Comparison of ENCODE assay signal across 7 cellular contexts in the genomic region with DNA sequence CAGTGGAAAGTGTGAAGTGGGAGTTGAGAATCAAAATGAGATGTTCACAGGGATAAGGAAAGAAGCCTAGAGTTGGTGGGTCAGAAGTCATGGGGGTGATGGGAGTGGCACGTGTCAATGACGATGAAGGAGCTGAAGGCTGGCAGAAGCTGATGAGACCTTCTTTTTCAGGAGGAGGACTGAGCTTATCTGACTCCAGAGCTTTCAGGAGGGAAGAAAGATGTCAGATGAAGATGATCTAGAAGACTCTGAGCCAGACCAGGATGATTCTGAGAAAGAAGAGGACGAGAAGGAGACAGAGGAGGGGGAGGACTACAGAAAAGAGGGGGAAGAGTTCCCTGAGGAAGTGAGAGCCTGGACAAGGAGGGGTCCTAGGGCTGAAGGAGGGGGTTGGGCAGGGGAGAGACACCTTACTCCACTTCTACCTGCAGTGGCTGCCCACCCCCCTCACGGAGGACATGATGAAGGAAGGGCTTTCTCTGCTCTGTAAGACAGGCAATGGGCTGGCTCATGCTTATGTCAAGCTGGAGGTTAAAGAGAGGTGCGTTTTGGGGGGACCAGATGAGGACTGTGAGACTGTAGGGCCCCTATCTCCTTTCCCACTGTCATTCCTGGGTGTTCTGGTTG. TPM values are rescaled to one million over a fixed set of nuclear protein-coding genes. Genes with fewer than 3 reads are reported as not detected.
DNase-seq lines count a peak whose midpoint lies in the region; ATAC-seq, FAIRE-seq and TF ChIP-seq lines count a peak whose summit lies in the region.

No MANE protein-coding gene starts in this region.

- RAD21 ChIA-PET in HCT116 (lab: Charles Lee; ENCODE audit: low non-redundant PET in 1 of 2, low total read pairs in 2 of 2, uncharacterized antibody in 2 of 2, unreplicated experiment in 2 of 2), result no interaction called here

- H2AFZ ChIP-seq in HCT116 (ENCODE audit: low read depth, low read length, poor library complexity, severe bottlenecking) (no peak overlapping the region), keratinocyte (ENCODE audit: control insufficient read depth, low read length) (peak overlapping the region; percentile 99)

- H3K9ac ChIP-seq in HCT116 (ENCODE audit: low read length) (peak overlapping the region; percentile 80), keratinocyte (ENCODE audit: control insufficient read depth, extremely low read depth, insufficient read depth, low read length) (peak overlapping the region; percentile 91)

- DNase-seq in HCT116 (ENCODE audit: low read depth, low spot score) (no peak), keratinocyte (ENCODE audit: low read depth, low spot score) (no peak), thyroid gland (no peak), NCI-H187 (lab: John Stamatoyannopoulos, UW) (no peak), HK-2 (ENCODE audit: unreplicated experiment) (no peak)
- no peak for DNase-seq in stimulated activated CD8-positive, alpha-beta memory T cell treated with anti-CD3 and anti-CD28 coated beads, Interleukin-4, amount 100 ng/mL, for 48 hours

- POLR2A ChIA-PET in HCT116 (lab: Charles Lee), result interaction anchor here (0.6 to 1.7 kb wide), 5 partner anchors 14 to 101 kb away, joined by 3 to 9 read pairs (median 3); a partner anchor contains a TSS

- intact Hi-C loops in HCT116 (cut with micrococcal nuclease), result no loop called here
- intact Hi-C loops in thyroid gland (cut with DNase I), result no loop called here

- H3K27ac ChIP-seq in HCT116 (ENCODE audit: low read depth, low read length) (no peak overlapping the region; the same call in 1 of the 2 replicates), angular gyrus (ENCODE audit: low read depth, low read length) (peak overlapping the region; percentile 91), keratinocyte (ENCODE audit: control insufficient read depth, insufficient read depth, low read length) (no peak overlapping the region), thyroid gland (peak overlapping the region; percentile 68 to 89 (median 70))

- CTCF ChIA-PET in HCT116 (lab: Charles Lee), result interaction anchor here (1.3 to 1.5 kb wide), 3 partner anchors 15 to 36 kb away, joined by 3 to 5 read pairs (median 4); no protein-coding TSS in a partner anchor

- H3K27me3 ChIP-seq in HCT116 (ENCODE audit: insufficient read depth, low read length) (no peaks in the 10 kb centered on the region), keratinocyte (ENCODE audit: control insufficient read depth, extremely low read depth, insufficient read depth, low read length) (no peaks in the 10 kb centered on the region), thyroid gland (no peaks in the 10 kb centered on the region)

- dilution Hi-C loops in keratinocyte (cut with MboI; ENCODE audit: extremely low pct_ligation_motif_present, low sequenced_read_pairs), result no loop called here

- ATAC-seq in HCT116, result no peak

- TF ChIP-seq RAD21 in HCT116 (IDR thresholded peaks at IDR 0.05; ENCODE audit: low read depth), result no peak

- no peaks in the 10 kb centered on the region for H3K9me2 ChIP-seq in HCT116 (ENCODE audit: insufficient read depth)

- whole genome bisulfite sequencing in thyroid gland, 2 donors, result 56 to 64% methylated on average over 5 of the region's 5 CpGs

- TF ChIP-seq POLR2A in HCT116 (IDR thresholded peaks at IDR 0.05; ENCODE audit: borderline replicate concordance, extremely low read depth, insufficient read depth, insufficient read length) (no peak), thyroid gland (IDR thresholded peaks at IDR 0.05) (no peak)

- H3K36me3 ChIP-seq in HCT116 (ENCODE audit: control insufficient read depth in 1 of 2, insufficient read depth in 2 of 2, low read length in 2 of 2) (no peaks in the 10 kb centered on the region), keratinocyte (ENCODE audit: control insufficient read depth in 2 of 2, extremely low read depth in 1 of 2, insufficient read depth in 2 of 2, low read length in 2 of 2) (no peaks in the 10 kb centered on the region), thyroid gland (no peaks in the 10 kb centered on the region)

- H3K4me1 ChIP-seq in HCT116 (ENCODE audit: control insufficient read depth in 1 of 2, insufficient read depth in 2 of 2, low read length in 2 of 2) (peaks cover 10 to 20% of the 10 kb centered on the region in 2 experiments), keratinocyte (ENCODE audit: control insufficient read depth, extremely low read depth, insufficient read depth, low read length) (peaks cover 13% of the 10 kb centered on the region), thyroid gland (peaks cover 9 to 10% of the 10 kb centered on the region in 2 donors)

- H3K9me1 ChIP-seq in keratinocyte (ENCODE audit: control insufficient read depth, extremely low read depth, insufficient read depth, low read length), result no peaks in the 10 kb centered on the region

- H4K20me1 ChIP-seq in HCT116 (ENCODE audit: insufficient read depth), result no peaks in the 10 kb centered on the region
- H4K20me1 ChIP-seq in keratinocyte (ENCODE audit: control insufficient read depth, extremely low read depth, insufficient read depth, low read length), result no peaks in the 10 kb centered on the region

- H3K79me2 ChIP-seq in HCT116 (ENCODE audit: insufficient read depth, low read length), result no peaks in the 10 kb centered on the region
- no peaks in the 10 kb centered on the region for H3K79me2 ChIP-seq in keratinocyte (ENCODE audit: control insufficient read depth, insufficient read depth, low read length)

- H3K4me2 ChIP-seq in HCT116 (ENCODE audit: low read length) (peak overlapping the region; percentile 98), keratinocyte (ENCODE audit: control insufficient read depth, extremely low read depth, insufficient read depth, low read depth, low read length) (peak overlapping the region; percentile 96)

- no TSS peak for BruUV-seq in HCT116 (replicated peaks; lab: Mats Ljungman, UMichigan)

- H3K9me3 ChIP-seq in HCT116 (ENCODE audit: control insufficient read depth in 1 of 2, insufficient read depth in 1 of 2, low read depth in 1 of 2, low read length in 2 of 2) (no peaks in the 10 kb centered on the region), keratinocyte (ENCODE audit: control insufficient read depth, low read depth, low read length) (no peaks in the 10 kb centered on the region), thyroid gland (no peaks in the 10 kb centered on the region)

- no peak for FAIRE-seq in keratinocyte (lab: Jason Lieb, UNC)

- H3K4me3 ChIP-seq in HCT116 (replicated peaks in 1 of 2; ENCODE audit: low read depth in 1 of 2, low read length in 2 of 2) (peak overlapping the region; percentile 64 to 82), keratinocyte (ENCODE audit: control insufficient read depth in 2 of 3, extremely low read depth in 1 of 3, insufficient read depth in 2 of 3, low read depth in 1 of 3, low read length in 3 of 3) (peak overlapping the region; percentile 66 to 99 (median 98)), thyroid gland (replicated peaks in 1 of 3) (peak overlapping the region in 1 of 3 donors; percentile 53)

- TF ChIP-seq CTCF in HCT116 (IDR thresholded peaks at IDR 0.05 in 2 of 3, conservative IDR thresholded peaks at IDR 0.05 in 1 of 3; ENCODE audit: borderline replicate concordance in 1 of 3, insufficient read depth in 1 of 3, low read depth in 2 of 3, low read length in 2 of 3) (no peak), keratinocyte (optimal IDR thresholded peaks at IDR 0.05 in 1 of 3, IDR thresholded peaks at IDR 0.05 in 1 of 3, conservative IDR thresholded peaks at IDR 0.05 in 1 of 3; ENCODE audit: extremely low read depth in 1 of 3, insufficient read depth in 2 of 3, low read length in 3 of 3) (no peak), thyroid gland (IDR thresholded peaks at IDR 0.05) (no peak)

RNA-seq across cellular contexts. Expression of a gene that starts 0.9 kb away (rescaled TPM):
- total RNA-seq in HCT116 (2021; ENCODE audit: unreplicated experiment) (8.0 TPM), thyroid gland (10 to 100 TPM in 3 of 4 donors, 1 to 10 TPM in 1; 8.7 to 16.4 (median 13.0) TPM)
- 11.4 TPM in 2 replicates for polyA plus RNA-seq in HCT116 (2012)
- polyA plus RNA-seq in keratinocyte, result 6.2 to 7.1 TPM (median 6.3 TPM) in 3 replicates
- polyA plus RNA-seq in keratinocyte (2011; ENCODE audit: low read depth), result 4.9 TPM
- 7.6 and 8.3 TPM in 2 replicates for polyA plus RNA-seq in keratinocyte (2011; cell fraction: cytosol; rRNA removed)
- 6.5 and 6.6 TPM in 2 replicates for polyA plus RNA-seq in keratinocyte (2011; cell fraction: nucleus; rRNA removed)
- 5.1 and 5.5 TPM in 2 replicates for polyA plus RNA-seq in keratinocyte (2012; ENCODE audit: low replicate concordance)
- polyA minus RNA-seq in keratinocyte, result 3.3 to 11.2 TPM (median 4.3 TPM) in 3 replicates
- polyA minus RNA-seq in keratinocyte (2011; cell fraction: cytosol; rRNA and poly(A)+ RNA removed), result 2.1 TPM
- polyA minus RNA-seq in keratinocyte (2011; cell fraction: nucleus; rRNA and poly(A)+ RNA removed), result 1.1 and 2.6 TPM in 2 replicates

RNA-seq across cellular contexts. Expression of a gene that starts 8.9 kb away (rescaled TPM):
- 117 TPM for total RNA-seq in HCT116 (2021; ENCODE audit: unreplicated experiment)
- 312 and 352 TPM in 2 replicates for polyA plus RNA-seq in HCT116 (2012)
- 0.87 to 1.7 TPM (median 1.1 TPM) in 3 replicates for polyA plus RNA-seq in keratinocyte
- 2.3 TPM for polyA plus RNA-seq in keratinocyte (2011; ENCODE audit: low read depth)
- 0.57 and 0.58 TPM in 2 replicates for polyA plus RNA-seq in keratinocyte (2011; cell fraction: cytosol; rRNA removed)
- 2.6 and 2.7 TPM in 2 replicates for polyA plus RNA-seq in keratinocyte (2011; cell fraction: nucleus; rRNA removed)
- 0.78 and 7.9 TPM in 2 replicates for polyA plus RNA-seq in keratinocyte (2012; ENCODE audit: low replicate concordance)
- polyA minus RNA-seq in keratinocyte, result 0.46 to 4.6 TPM (median 1.3 TPM) in 3 replicates
- not detected for polyA minus RNA-seq in keratinocyte (2011; cell fraction: cytosol; rRNA and poly(A)+ RNA removed)
- polyA minus RNA-seq in keratinocyte (2011; cell fraction: nucleus; rRNA and poly(A)+ RNA removed), result 0.39 and 1.5 TPM in 2 replicates
- total RNA-seq in thyroid gland, result 10 to 100 TPM; 13.0 to 25.3 (median 19.8) TPM

RNA-seq across cellular contexts. Expression of a gene that starts 22.2 kb away (rescaled TPM):
- 104 TPM for total RNA-seq in HCT116 (2021; ENCODE audit: unreplicated experiment)
- polyA plus RNA-seq in HCT116 (2012), result 82.2 and 91.6 TPM in 2 replicates
- polyA plus RNA-seq in keratinocyte, result 4.8 to 7.8 TPM (median 6.2 TPM) in 3 replicates
- 11.8 TPM for polyA plus RNA-seq in keratinocyte (2011; ENCODE audit: low read depth)
- polyA plus RNA-seq in keratinocyte (2011; cell fraction: cytosol; rRNA removed), result 6.7 and 15.7 TPM in 2 replicates
- 29.2 and 44.9 TPM in 2 replicates for polyA plus RNA-seq in keratinocyte (2011; cell fraction: nucleus; rRNA removed)
- polyA plus RNA-seq in keratinocyte (2012; ENCODE audit: low replicate concordance), result 20.5 and 38.3 TPM in 2 replicates
- 5.9 to 102 TPM (median 8.5 TPM) in 3 replicates for polyA minus RNA-seq in keratinocyte
- 23.6 TPM for polyA minus RNA-seq in keratinocyte (2011; cell fraction: cytosol; rRNA and poly(A)+ RNA removed)
- 18.5 and 20.6 TPM in 2 replicates for polyA minus RNA-seq in keratinocyte (2011; cell fraction: nucleus; rRNA and poly(A)+ RNA removed)
- 100 to 1,000 TPM in 1 of 4 donors, 10 to 100 TPM in 3; 53.3 to 100 (median 84.9) TPM for total RNA-seq in thyroid gland

RNA-seq across cellular contexts. Expression of a gene that starts 32.4 kb away (rescaled TPM):
- total RNA-seq in HCT116 (2021; ENCODE audit: unreplicated experiment) (10.0 TPM), thyroid gland (10 to 100 TPM; 16.3 to 35.0 (median 25.6) TPM)
- 7.6 and 9.8 TPM in 2 replicates for polyA plus RNA-seq in HCT116 (2012)
- polyA plus RNA-seq in keratinocyte, result 4.9 to 8.7 TPM (median 5.1 TPM) in 3 replicates
- 1.2 TPM for polyA plus RNA-seq in keratinocyte (2011; ENCODE audit: low read depth)
- 3.8 and 7.7 TPM in 2 replicates for polyA plus RNA-seq in keratinocyte (2011; cell fraction: cytosol; rRNA removed)
- polyA plus RNA-seq in keratinocyte (2011; cell fraction: nucleus; rRNA removed), result 5.1 and 8.0 TPM in 2 replicates
- 5.4 and 7.8 TPM in 2 replicates for polyA plus RNA-seq in keratinocyte (2012; ENCODE audit: low replicate concordance)
- 1.4 to 5.8 TPM (median 1.7 TPM) in 3 replicates for polyA minus RNA-seq in keratinocyte
- polyA minus RNA-seq in keratinocyte (2011; cell fraction: cytosol; rRNA and poly(A)+ RNA removed), result 6.1 TPM
- polyA minus RNA-seq in keratinocyte (2011; cell fraction: nucleus; rRNA and poly(A)+ RNA removed), result 1.5 and 1.8 TPM in 2 replicates

RNA-seq across cellular contexts. Expression of a gene that starts 38.1 kb away (rescaled TPM):
- not detected for total RNA-seq in HCT116 (2021; ENCODE audit: unreplicated experiment)
- polyA plus RNA-seq in HCT116 (2012), result not detected in 2 replicates
- not detected in 3 replicates for polyA plus RNA-seq in keratinocyte
- polyA plus RNA-seq in keratinocyte (2011; ENCODE audit: low read depth), result not detected
- polyA plus RNA-seq in keratinocyte (2011; cell fraction: cytosol; rRNA removed), result not detected in 2 replicates
- polyA plus RNA-seq in keratinocyte (2011; cell fraction: nucleus; rRNA removed), result not detected in 2 replicates
- not detected in 2 replicates for polyA plus RNA-seq in keratinocyte (2012; ENCODE audit: low replicate concordance)
- polyA minus RNA-seq in keratinocyte, result not detected in 3 replicates
- not detected for polyA minus RNA-seq in keratinocyte (2011; cell fraction: cytosol; rRNA and poly(A)+ RNA removed)
- not detected in 2 replicates for polyA minus RNA-seq in keratinocyte (2011; cell fraction: nucleus; rRNA and poly(A)+ RNA removed)
- not detected for total RNA-seq in thyroid gland

Comparison
In these comparisons a context has a peak if more than half of its experiments do, and no peak if none do; other contexts are left out.
1. H3K27ac ChIP-seq: peak in angular gyrus (single experiment) and thyroid gland (3 of 3); none in HCT116 (single experiment) and keratinocyte (single experiment).